In genomic region chr9:68584110-68585033, GRCh38 we compare ENCODE assay signal across 9 cellular contexts. TPM values are rescaled to one million over a fixed set of nuclear protein-coding genes. Genes with fewer than 3 reads are reported as not detected.
DNase-seq lines count a peak whose midpoint lies in the region; ATAC-seq and TF ChIP-seq lines count a peak whose summit lies in the region.
"Had no signal": no experiment of that assay in that cellular context is flagged by ENCODE, and none has a peak within 500 bp of the region (broad histone marks: within the 10 kb centered on the region; RNA-seq: fewer than 3 reads in every experiment).

No MANE protein-coding gene starts in this region.

- no peak overlapping the region for H3K27ac Mint-ChIP-seq in activated CD4-positive, alpha-beta T cell treated with anti-CD3 and anti-CD28 coated beads, Interleukin-2, amount 10 ng/mL, durations not matched to agents 24 days and 14 days

- H3K4me3 Mint-ChIP-seq in activated CD4-positive, alpha-beta T cell treated with anti-CD3 and anti-CD28 coated beads, Interleukin-2, amount 10 ng/mL, durations not matched to agents 24 days and 14 days, result no peak overlapping the region

- peaks cover 13% of the 10 kb centered on the region for H3K4me1 Mint-ChIP-seq in activated CD4-positive, alpha-beta T cell treated with anti-CD3 and anti-CD28 coated beads, Interleukin-2, amount 10 ng/mL, durations not matched to agents 24 days and 14 days

- no peaks in the 10 kb centered on the region for H3K36me3 Mint-ChIP-seq in activated CD4-positive, alpha-beta T cell treated with anti-CD3 and anti-CD28 coated beads, Interleukin-2, amount 10 ng/mL, durations not matched to agents 24 days and 14 days (ENCODE audit: low read depth)

- TF ChIP-seq CTCF in C4-2B (conservative IDR thresholded peaks at IDR 0.05) (peak; percentile 99), lower leg skin (IDR thresholded peaks at IDR 0.05) (peak in 1 of 3 donors; percentile 93)

- no peak overlapping the region for H3K4me3 ChIP-seq in lower leg skin (ENCODE audit: low read depth, poor library complexity, severe bottlenecking)

- peaks cover 3% of the 10 kb centered on the region for H3K27me3 Mint-ChIP-seq in activated CD4-positive, alpha-beta T cell treated with anti-CD3 and anti-CD28 coated beads, Interleukin-2, amount 10 ng/mL, durations not matched to agents 24 days and 14 days

- H3K27ac ChIP-seq in C4-2B, result no peak overlapping the region

- TF ChIP-seq POLR2A in lower leg skin (IDR thresholded peaks at IDR 0.05), result no peak

- peak; percentile 50 for DNase-seq in GM19240 (ENCODE audit: insufficient read length, low spot score)
- peak; percentile 16 for DNase-seq in NCI-H510A (lab: John Stamatoyannopoulos, UW)
- DNase-seq in activated CD4-positive, alpha-beta T cell treated with anti-CD3 and anti-CD28 coated beads, Interleukin-2, amount 10 ng/mL, durations not matched to agents 24 days and 14 days, result peak; percentile 94
- DNase-seq in dedifferentiated amniotic fluid mesenchymal stem cell (ENCODE audit: extremely low spot score), result peak; percentile 80
- peak; percentile 75 to 91 for DNase-seq in lower leg skin (ENCODE audit: low spot score in 2 of 2)
- DNase-seq in stimulated activated CD4-positive, alpha-beta T cell treated with anti-CD3 and anti-CD28 coated beads, TNF-alpha, amount 100 ng/mL, for 48 hours (ENCODE audit: low read depth in 3 of 3), result peak; percentile 62 to 91 (median 78)

- intact Hi-C loops in activated CD4-positive, alpha-beta T cell treated with anti-CD3 and anti-CD28 coated beads, Interleukin-2, amount 10 ng/mL, durations not matched to agents 24 days and 14 days (cut with micrococcal nuclease), result loop anchor here (1.0 to 10.0 kb wide), 9 partner anchors 69 to 443 kb away; a partner anchor contains a TSS
- intact Hi-C loops in lower leg skin (cut with DNase I; ENCODE audit: low total_unique reads), result loop anchor here (10.0 kb wide), 1 partner anchor 420 kb away; no protein-coding TSS in a partner anchor

- ATAC-seq in HG03432 (IDR thresholded peaks at IDR 0.05; ENCODE audit: unreplicated experiment), result peak; percentile 85

- 22 to 23% methylated on average over 16 of the region's 16 CpGs for WGBS in lower leg skin, 2 donors

- no peaks in the 10 kb centered on the region for H3K9me3 Mint-ChIP-seq in activated CD4-positive, alpha-beta T cell treated with anti-CD3 and anti-CD28 coated beads, Interleukin-2, amount 10 ng/mL, durations not matched to agents 24 days and 14 days

RNA-seq across cellular contexts. Expression of gene TMEM252, which starts 43.7 kb away (rescaled TPM):
- not detected in 2 replicates for total RNA-seq in activated CD4-positive, alpha-beta T cell treated with anti-CD3 and anti-CD28 coated beads, Interleukin-2, amount 10 ng/mL, durations not matched to agents 24 days and 14 days
- total RNA-seq in lower leg skin, result not detected
- total RNA-seq: T-helper 1 cell treated with Interleukin-12 subunit alpha and Interleukin-12 subunit beta and Interleukin-4 antibody, amounts not matched to agents 30 ng/mL and 1 ng/mL, for 36 hours had no signal

Comparison
In these comparisons a context has a peak if more than half of its experiments do, and no peak if none do; other contexts are left out.
1. DNase-seq: peak in every context shown above with its lines; median percentile 94 in activated CD4-positive, alpha-beta T cell treated with anti-CD3 and anti-CD28 coated beads, Interleukin-2, amount 10 ng/mL, durations not matched to agents 24 days and 14 days; 83 in lower leg skin; 80 in dedifferentiated amniotic fluid mesenchymal stem cell; 78 in stimulated activated CD4-positive, alpha-beta T cell treated with anti-CD3 and anti-CD28 coated beads, TNF-alpha, amount 100 ng/mL, for 48 hours; 50 in GM19240; 16 in NCI-H510A.